8 cellular contexts compared by ENCODE assay signal in the genomic region with DNA sequence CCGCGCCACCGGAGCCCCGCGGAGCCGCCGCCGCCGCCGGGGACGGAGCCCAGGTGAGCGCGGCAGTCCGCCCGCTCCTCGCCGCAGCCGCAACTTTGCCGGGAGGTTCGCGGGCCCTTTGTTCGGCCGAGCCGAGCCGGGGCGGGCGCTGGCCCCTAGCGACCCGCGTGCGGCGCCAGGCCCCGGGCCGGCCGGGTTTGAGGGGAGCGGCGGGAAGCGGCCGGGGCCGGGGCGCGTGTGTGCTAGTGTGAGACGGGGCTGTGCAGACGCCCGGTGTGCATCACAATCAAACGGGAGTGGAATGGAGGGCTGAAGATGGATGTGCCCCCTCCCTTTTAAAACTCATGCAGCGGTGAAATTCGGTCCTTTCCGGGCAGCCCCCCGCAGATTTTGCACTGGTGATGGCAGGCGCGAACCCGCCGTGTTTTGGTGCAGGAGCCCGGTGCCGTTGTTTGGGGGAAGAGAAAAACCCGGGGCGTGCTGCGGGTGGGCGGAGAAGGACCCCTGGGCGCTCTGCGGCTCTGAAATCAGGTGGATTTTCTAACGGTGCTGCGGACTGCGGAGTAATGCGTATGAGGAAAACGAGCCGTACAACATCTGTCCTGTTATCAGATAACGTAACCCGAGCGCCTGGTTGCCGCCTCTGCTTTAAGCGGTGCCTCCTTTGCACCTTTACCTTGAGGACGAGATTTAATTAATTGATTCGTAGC. TPM values are rescaled to one million over a fixed set of nuclear protein-coding genes. Genes with fewer than 3 reads are reported as not detected.
DNase-seq lines count a peak whose midpoint lies in the region; ATAC-seq and TF ChIP-seq lines count a peak whose summit lies in the region.

No MANE protein-coding gene starts in this region.

- H3K9me2 ChIP-seq in GM23338 (ENCODE audit: insufficient read depth) = no peaks in the 10 kb centered on the region; the same call in 1 of the 2 replicates

- H3K27ac Mint-ChIP-seq in GM23338 = 0 out of 2 replicates have a peak overlapping the region, but pooled peaks have one; percentile 36
- H3K27ac Mint-ChIP-seq in immature natural killer cell = peak overlapping the region; percentile 80 to 96 (median 86)

- H3K4me2 ChIP-seq in GM23338 = peak overlapping the region; percentile 84

- H3K27me3 ChIP-seq in GM23338 (ENCODE audit: insufficient read depth) (peaks cover 45% of the 10 kb centered on the region), RWPE2 (ENCODE audit: insufficient read depth, poor library complexity, severe bottlenecking) (peaks cover 74% of the 10 kb centered on the region)

- H3K4me1 Mint-ChIP-seq in GM23338 (peaks cover 42% of the 10 kb centered on the region), immature natural killer cell (peaks cover 57 to 65% of the 10 kb centered on the region in 2 donors)

- H3K4me3 ChIP-seq in AG10803 (ENCODE audit: low read length) (peak overlapping the region; percentile 66), GM23338 (peak overlapping the region; percentile 61), RWPE2 (ENCODE audit: severe bottlenecking) (peak overlapping the region; percentile 98)

- peaks cover 46% of the 10 kb centered on the region for H3K79me2 ChIP-seq in GM23338 (replicated peaks; ENCODE audit: insufficient read depth)

- no peak overlapping the region; the same call in 1 of the 2 replicates for H2AFZ ChIP-seq in GM23338

- H3K4me3 Mint-ChIP-seq in GM23338 (peak overlapping the region; percentile 92), immature natural killer cell (peak overlapping the region; percentile 89 to 98 (median 93))

- H3K27ac ChIP-seq in GM23338 (ENCODE audit: low read depth) (no peak overlapping the region), RWPE2 (ENCODE audit: poor library complexity, severe bottlenecking) (no peak overlapping the region)

- peak; percentile 6; the same call in 2 of the 3 replicates for ATAC-seq in GM23338
- no peak for ATAC-seq in RWPE2 (ENCODE audit: low read depth)
- ATAC-seq in HG03521 (IDR thresholded peaks at IDR 0.05; ENCODE audit: unreplicated experiment) = no peak

- H3F3A ChIP-seq in GM23338 (replicated peaks; ENCODE audit: low read depth) = no peaks in the 10 kb centered on the region

- peaks cover 33% of the 10 kb centered on the region for H4K20me1 ChIP-seq in GM23338 (replicated peaks; ENCODE audit: insufficient read depth)

- peaks cover 49% of the 10 kb centered on the region for H3K4me1 ChIP-seq in GM23338 (ENCODE audit: insufficient read depth)
- no peaks in the 10 kb centered on the region for H3K4me1 ChIP-seq in RWPE2 (ENCODE audit: insufficient read depth, poor library complexity, severe bottlenecking)

- DNase-seq in AG10803 (ENCODE audit: low read depth) (no peak), GM23338 (ENCODE audit: low spot score) (peak; percentile 44), RWPE2 (ENCODE audit: low spot score) (no peak), astrocyte of the hippocampus (ENCODE audit: low read depth, low spot score) (peak; percentile 58), immature natural killer cell (peak; percentile 27 to 34 (median 28)), NCI-H187 (lab: John Stamatoyannopoulos, UW) (no peak)
- DNase-seq in stimulated activated CD4-positive, alpha-beta T cell treated with anti-CD3 and anti-CD28 coated beads, Interleukin-1b, Interleukin-23, amount 100 ng/mL, for 24 hours (ENCODE audit: low read depth in 4 of 4, low spot score in 1 of 4) = peak in 3 of 4 experiments; percentile 8 to 16 (median 12)

- H3K27me3 Mint-ChIP-seq in GM23338 (ENCODE audit: insufficient read depth, low read depth, poor library complexity) (peaks cover 21% of the 10 kb centered on the region), immature natural killer cell (ENCODE audit: low read depth in 3 of 3) (peaks cover 7 to 23% (median 15%) of the 10 kb centered on the region in 3 donors)

- H3K9me3 Mint-ChIP-seq in GM23338 (no peaks in the 10 kb centered on the region; the same call in 1 of the 3 replicates), immature natural killer cell (no peaks in the 10 kb centered on the region)

- no peak for TF ChIP-seq CTCF in AG10803 (conservative IDR thresholded peaks at IDR 0.05; ENCODE audit: low read length)
- no peak for TF ChIP-seq CTCF in GM23338 (conservative IDR thresholded peaks at IDR 0.05; ENCODE audit: low read depth in 2 of 2)
- TF ChIP-seq CTCF in RWPE2 (IDR thresholded peaks at IDR 0.05; ENCODE audit: poor library complexity, severe bottlenecking) = no peak

- peaks cover 2% of the 10 kb centered on the region for H3K9me3 ChIP-seq in RWPE2 (ENCODE audit: severe bottlenecking)

- peaks cover 2% of the 10 kb centered on the region; the same call in 1 of the 3 replicates for H3K36me3 Mint-ChIP-seq in GM23338 (ENCODE audit: low read depth)
- no peaks in the 10 kb centered on the region for H3K36me3 Mint-ChIP-seq in immature natural killer cell

- H3K36me3 ChIP-seq in GM23338 (ENCODE audit: insufficient read depth) (no peaks in the 10 kb centered on the region), RWPE2 (ENCODE audit: low read depth) (no peaks in the 10 kb centered on the region; the same call in 1 of the 2 replicates)

TF ChIP-seq in GM23338, 12 proteins besides CTCF, POLR2A, EP300 and RAD21 (continues in another document):
- TF ChIP-seq STAT1 (IDR thresholded peaks at IDR 0.05; ENCODE audit: unreplicated experiment) (no peak), ZNF114 (CRISPR knock-in tag; IDR thresholded peaks at IDR 0.05) (no peak), EZH2phosphoT487 (IDR thresholded peaks at IDR 0.05; ENCODE audit: unreplicated experiment) (no peak), NANOG (IDR thresholded peaks at IDR 0.05; ENCODE audit: borderline replicate concordance) (no peak)
- TF ChIP-seq, protein P1, sequence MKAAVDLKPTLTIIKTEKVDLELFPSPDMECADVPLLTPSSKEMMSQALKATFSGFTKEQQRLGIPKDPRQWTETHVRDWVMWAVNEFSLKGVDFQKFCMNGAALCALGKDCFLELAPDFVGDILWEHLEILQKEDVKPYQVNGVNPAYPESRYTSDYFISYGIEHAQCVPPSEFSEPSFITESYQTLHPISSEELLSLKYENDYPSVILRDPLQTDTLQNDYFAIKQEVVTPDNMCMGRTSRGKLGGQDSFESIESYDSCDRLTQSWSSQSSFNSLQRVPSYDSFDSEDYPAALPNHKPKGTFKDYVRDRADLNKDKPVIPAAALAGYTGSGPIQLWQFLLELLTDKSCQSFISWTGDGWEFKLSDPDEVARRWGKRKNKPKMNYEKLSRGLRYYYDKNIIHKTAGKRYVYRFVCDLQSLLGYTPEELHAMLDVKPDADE (IDR thresholded peaks at IDR 0.05) = no peak
- TF ChIP-seq, protein P2, sequence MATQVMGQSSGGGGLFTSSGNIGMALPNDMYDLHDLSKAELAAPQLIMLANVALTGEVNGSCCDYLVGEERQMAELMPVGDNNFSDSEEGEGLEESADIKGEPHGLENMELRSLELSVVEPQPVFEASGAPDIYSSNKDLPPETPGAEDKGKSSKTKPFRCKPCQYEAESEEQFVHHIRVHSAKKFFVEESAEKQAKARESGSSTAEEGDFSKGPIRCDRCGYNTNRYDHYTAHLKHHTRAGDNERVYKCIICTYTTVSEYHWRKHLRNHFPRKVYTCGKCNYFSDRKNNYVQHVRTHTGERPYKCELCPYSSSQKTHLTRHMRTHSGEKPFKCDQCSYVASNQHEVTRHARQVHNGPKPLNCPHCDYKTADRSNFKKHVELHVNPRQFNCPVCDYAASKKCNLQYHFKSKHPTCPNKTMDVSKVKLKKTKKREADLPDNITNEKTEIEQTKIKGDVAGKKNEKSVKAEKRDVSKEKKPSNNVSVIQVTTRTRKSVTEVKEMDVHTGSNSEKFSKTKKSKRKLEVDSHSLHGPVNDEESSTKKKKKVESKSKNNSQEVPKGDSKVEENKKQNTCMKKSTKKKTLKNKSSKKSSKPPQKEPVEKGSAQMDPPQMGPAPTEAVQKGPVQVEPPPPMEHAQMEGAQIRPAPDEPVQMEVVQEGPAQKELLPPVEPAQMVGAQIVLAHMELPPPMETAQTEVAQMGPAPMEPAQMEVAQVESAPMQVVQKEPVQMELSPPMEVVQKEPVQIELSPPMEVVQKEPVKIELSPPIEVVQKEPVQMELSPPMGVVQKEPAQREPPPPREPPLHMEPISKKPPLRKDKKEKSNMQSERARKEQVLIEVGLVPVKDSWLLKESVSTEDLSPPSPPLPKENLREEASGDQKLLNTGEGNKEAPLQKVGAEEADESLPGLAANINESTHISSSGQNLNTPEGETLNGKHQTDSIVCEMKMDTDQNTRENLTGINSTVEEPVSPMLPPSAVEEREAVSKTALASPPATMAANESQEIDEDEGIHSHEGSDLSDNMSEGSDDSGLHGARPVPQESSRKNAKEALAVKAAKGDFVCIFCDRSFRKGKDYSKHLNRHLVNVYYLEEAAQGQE (IDR thresholded peaks at IDR 0.05; ENCODE audit: unreplicated experiment) = no peak

RNA-seq across cellular contexts. Expression of a gene that starts 0.9 kb away (rescaled TPM):
- total RNA-seq in GM23338 (2014; rRNA removed; shearing (Covaris generic)) = 16.2 and 16.6 TPM in 2 replicates
- 8.6 and 10.1 TPM in 2 replicates for polyA plus RNA-seq in GM23338 (2016; fragmentation: Nextera tagmentation; extraction: Ambion mirVana)
- 1 to 10 TPM in 2 of 3 donors, under 1 TPM in 1; 0.71 to 5.5 (median 4.8) TPM for polyA plus RNA-seq in immature natural killer cell

Comparison
In these comparisons a context has a peak if more than half of its experiments do, and no peak if none do; other contexts are left out.
1. DNase-seq: peak in GM23338 (single experiment), astrocyte of the hippocampus (single experiment), immature natural killer cell (3 of 3) and stimulated activated CD4-positive, alpha-beta T cell treated with anti-CD3 and anti-CD28 coated beads, Interleukin-1b, Interleukin-23, amount 100 ng/mL, for 24 hours (3 of 4); none in AG10803 (single experiment), RWPE2 (single experiment) and NCI-H187 (0 of 2).
2. Peak in every context shown above with its lines, with median percentiles within 50 percentile points of each other: H3K4me3 ChIP-seq.